Comparison of ENCODE assay signal across 1 cellular context in the genomic region with DNA sequence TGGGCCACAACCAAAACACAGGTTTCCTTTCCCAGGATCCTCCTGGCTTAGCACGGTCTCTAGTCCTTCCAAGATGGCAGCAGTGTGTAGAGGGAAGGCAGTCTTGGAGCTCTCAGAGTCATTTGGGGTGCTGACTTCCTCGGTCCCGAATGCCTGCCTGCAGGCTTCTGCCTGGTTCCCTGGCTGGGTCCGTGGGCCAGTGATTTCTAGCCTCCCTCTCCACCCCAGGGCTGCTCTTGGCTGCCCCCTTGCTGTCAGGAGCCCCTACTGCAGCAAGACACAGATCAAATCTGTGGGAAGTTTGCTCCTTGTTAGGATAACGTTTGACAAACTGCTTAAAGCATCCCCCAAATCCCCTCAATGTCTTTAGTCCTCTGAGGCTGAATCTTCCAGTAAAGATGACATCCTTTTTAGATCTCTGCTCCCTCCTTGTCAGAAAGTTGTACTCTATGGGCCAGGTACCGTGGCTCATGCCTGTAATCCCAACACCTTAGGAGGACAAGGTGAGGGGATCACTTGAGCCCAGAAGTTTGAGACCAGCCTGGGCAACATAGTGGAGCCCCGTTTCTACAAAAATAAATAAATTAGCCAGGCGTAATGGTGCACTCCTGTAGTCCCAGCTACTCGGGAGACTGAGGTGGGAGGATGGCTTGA.
TF ChIP-seq lines count a peak whose summit lies in the region.

No MANE protein-coding gene starts in this region.

TF ChIP-seq in GM12878, 131 proteins besides CTCF, POLR2A, EP300 and RAD21:
- TF ChIP-seq SMC3 (IDR thresholded peaks at IDR 0.05; ENCODE audit: borderline replicate concordance, low read length) (peak; percentile 95), BCL11A (IDR thresholded peaks at IDR 0.05; ENCODE audit: low read depth, low read length) (no peak), POU2F2 (IDR thresholded peaks at IDR 0.05; ENCODE audit: borderline replicate concordance, low read depth, low read length) (no peak), IKZF2 (IDR thresholded peaks at IDR 0.05) (peak in 1 of 2 experiments; percentile 14; a peak in 1 of 4 replicates), IKZF1 (conservative IDR thresholded peaks at IDR 0.05) (peak; percentile 33; the same call in 1 of the 2 replicates), YY1 (IDR thresholded peaks at IDR 0.05; ENCODE audit: low read depth, low read length) (peak; percentile 80), MTA3 (IDR thresholded peaks at IDR 0.05; ENCODE audit: borderline replicate concordance, low read length) (no peak), KAT2A (conservative IDR thresholded peaks at IDR 0.05; ENCODE audit: control insufficient read depth, low read depth, low read length) (no peak), PAX5 (IDR thresholded peaks at IDR 0.05; ENCODE audit: borderline replicate concordance, low read depth, low read length) (no peak), NR2F1 (conservative IDR thresholded peaks at IDR 0.05) (no peak), E2F8 (IDR thresholded peaks at IDR 0.05; ENCODE audit: low read depth, partially characterized antibody) (no peak), FOXM1 (IDR thresholded peaks at IDR 0.05; ENCODE audit: low read depth, low read length) (no peak), RB1 (IDR thresholded peaks at IDR 0.05; ENCODE audit: borderline replicate concordance) (peak; percentile 68; the same call in 1 of the 2 replicates), NFXL1 (IDR thresholded peaks at IDR 0.05; ENCODE audit: borderline replicate concordance) (no peak), CBX3 (IDR thresholded peaks at IDR 0.05; ENCODE audit: borderline replicate concordance, low read depth) (no peak), LARP7 (IDR thresholded peaks at IDR 0.05) (peak; percentile 62; the same call in 1 of the 2 replicates), PAX8 (IDR thresholded peaks at IDR 0.05) (no peak), ZNF207 (IDR thresholded peaks at IDR 0.05; ENCODE audit: borderline replicate concordance) (no peak), RELA (IDR thresholded peaks at IDR 0.05; ENCODE audit: borderline replicate concordance, partially characterized antibody) (no peak), TCF7 (IDR thresholded peaks at IDR 0.05; ENCODE audit: borderline replicate concordance) (no peak), SMAD5 (IDR thresholded peaks at IDR 0.05; ENCODE audit: low read depth) (no peak), ZZZ3 (IDR thresholded peaks at IDR 0.05; ENCODE audit: control insufficient read depth, insufficient read length, low read depth) (no peak), BHLHE40 (IDR thresholded peaks at IDR 0.05; ENCODE audit: borderline replicate concordance in 1 of 2, low read depth in 2 of 2, low read length in 1 of 2) (no peak), BCL3 (IDR thresholded peaks at IDR 0.05; ENCODE audit: borderline replicate concordance, insufficient read depth, low read depth, low read length, poor library complexity, severe bottlenecking) (no peak), HDAC2 (IDR thresholded peaks at IDR 0.05) (no peak), NFIC (IDR thresholded peaks at IDR 0.05; ENCODE audit: low read depth, low read length) (no peak), TCF3 (IDR thresholded peaks at IDR 0.05; ENCODE audit: borderline replicate concordance, insufficient read depth, low read depth, low read length) (no peak), JUND (IDR thresholded peaks at IDR 0.05; ENCODE audit: low read depth, low read length) (no peak), SRF (IDR thresholded peaks at IDR 0.05; ENCODE audit: low read depth in 2 of 2, low read length in 2 of 2) (no peak), HDGF (IDR thresholded peaks at IDR 0.05) (no peak), IRF4 (IDR thresholded peaks at IDR 0.05; ENCODE audit: low read depth, low read length) (0 out of 2 replicates have a peak, but pooled peaks have one; percentile 28), SMAD1 (IDR thresholded peaks at IDR 0.05; ENCODE audit: low read depth, partially characterized antibody) (no peak), SP1 (IDR thresholded peaks at IDR 0.05; ENCODE audit: low read depth, low read length) (no peak), CREB1 (IDR thresholded peaks at IDR 0.05; ENCODE audit: low read depth) (no peak), PBX3 (IDR thresholded peaks at IDR 0.05; ENCODE audit: insufficient replicate concordance, low read depth, low read length) (no peak), SMARCA5 (IDR thresholded peaks at IDR 0.05) (peak; percentile 72; the same call in 1 of the 2 replicates), MAX (IDR thresholded peaks at IDR 0.05; ENCODE audit: low read depth, low read length) (0 out of 2 replicates have a peak, but pooled peaks have one; percentile 26), STAT1 (conservative IDR thresholded peaks at IDR 0.05) (0 out of 2 replicates have a peak, but pooled peaks have one; percentile 24)
- TF ChIP-seq, protein P1, sequence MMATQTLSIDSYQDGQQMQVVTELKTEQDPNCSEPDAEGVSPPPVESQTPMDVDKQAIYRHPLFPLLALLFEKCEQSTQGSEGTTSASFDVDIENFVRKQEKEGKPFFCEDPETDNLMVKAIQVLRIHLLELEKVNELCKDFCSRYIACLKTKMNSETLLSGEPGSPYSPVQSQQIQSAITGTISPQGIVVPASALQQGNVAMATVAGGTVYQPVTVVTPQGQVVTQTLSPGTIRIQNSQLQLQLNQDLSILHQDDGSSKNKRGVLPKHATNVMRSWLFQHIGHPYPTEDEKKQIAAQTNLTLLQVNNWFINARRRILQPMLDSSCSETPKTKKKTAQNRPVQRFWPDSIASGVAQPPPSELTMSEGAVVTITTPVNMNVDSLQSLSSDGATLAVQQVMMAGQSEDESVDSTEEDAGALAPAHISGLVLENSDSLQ (IDR thresholded peaks at IDR 0.05), result no peak
- TF ChIP-seq, protein P2, sequence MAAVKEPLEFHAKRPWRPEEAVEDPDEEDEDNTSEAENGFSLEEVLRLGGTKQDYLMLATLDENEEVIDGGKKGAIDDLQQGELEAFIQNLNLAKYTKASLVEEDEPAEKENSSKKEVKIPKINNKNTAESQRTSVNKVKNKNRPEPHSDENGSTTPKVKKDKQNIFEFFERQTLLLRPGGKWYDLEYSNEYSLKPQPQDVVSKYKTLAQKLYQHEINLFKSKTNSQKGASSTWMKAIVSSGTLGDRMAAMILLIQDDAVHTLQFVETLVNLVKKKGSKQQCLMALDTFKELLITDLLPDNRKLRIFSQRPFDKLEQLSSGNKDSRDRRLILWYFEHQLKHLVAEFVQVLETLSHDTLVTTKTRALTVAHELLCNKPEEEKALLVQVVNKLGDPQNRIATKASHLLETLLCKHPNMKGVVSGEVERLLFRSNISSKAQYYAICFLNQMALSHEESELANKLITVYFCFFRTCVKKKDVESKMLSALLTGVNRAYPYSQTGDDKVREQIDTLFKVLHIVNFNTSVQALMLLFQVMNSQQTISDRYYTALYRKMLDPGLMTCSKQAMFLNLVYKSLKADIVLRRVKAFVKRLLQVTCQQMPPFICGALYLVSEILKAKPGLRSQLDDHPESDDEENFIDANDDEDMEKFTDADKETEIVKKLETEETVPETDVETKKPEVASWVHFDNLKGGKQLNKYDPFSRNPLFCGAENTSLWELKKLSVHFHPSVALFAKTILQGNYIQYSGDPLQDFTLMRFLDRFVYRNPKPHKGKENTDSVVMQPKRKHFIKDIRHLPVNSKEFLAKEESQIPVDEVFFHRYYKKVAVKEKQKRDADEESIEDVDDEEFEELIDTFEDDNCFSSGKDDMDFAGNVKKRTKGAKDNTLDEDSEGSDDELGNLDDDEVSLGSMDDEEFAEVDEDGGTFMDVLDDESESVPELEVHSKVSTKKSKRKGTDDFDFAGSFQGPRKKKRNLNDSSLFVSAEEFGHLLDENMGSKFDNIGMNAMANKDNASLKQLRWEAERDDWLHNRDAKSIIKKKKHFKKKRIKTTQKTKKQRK (IDR thresholded peaks at IDR 0.05; ENCODE audit: low read depth, low read length), result no peak
- TF ChIP-seq, protein P3, sequence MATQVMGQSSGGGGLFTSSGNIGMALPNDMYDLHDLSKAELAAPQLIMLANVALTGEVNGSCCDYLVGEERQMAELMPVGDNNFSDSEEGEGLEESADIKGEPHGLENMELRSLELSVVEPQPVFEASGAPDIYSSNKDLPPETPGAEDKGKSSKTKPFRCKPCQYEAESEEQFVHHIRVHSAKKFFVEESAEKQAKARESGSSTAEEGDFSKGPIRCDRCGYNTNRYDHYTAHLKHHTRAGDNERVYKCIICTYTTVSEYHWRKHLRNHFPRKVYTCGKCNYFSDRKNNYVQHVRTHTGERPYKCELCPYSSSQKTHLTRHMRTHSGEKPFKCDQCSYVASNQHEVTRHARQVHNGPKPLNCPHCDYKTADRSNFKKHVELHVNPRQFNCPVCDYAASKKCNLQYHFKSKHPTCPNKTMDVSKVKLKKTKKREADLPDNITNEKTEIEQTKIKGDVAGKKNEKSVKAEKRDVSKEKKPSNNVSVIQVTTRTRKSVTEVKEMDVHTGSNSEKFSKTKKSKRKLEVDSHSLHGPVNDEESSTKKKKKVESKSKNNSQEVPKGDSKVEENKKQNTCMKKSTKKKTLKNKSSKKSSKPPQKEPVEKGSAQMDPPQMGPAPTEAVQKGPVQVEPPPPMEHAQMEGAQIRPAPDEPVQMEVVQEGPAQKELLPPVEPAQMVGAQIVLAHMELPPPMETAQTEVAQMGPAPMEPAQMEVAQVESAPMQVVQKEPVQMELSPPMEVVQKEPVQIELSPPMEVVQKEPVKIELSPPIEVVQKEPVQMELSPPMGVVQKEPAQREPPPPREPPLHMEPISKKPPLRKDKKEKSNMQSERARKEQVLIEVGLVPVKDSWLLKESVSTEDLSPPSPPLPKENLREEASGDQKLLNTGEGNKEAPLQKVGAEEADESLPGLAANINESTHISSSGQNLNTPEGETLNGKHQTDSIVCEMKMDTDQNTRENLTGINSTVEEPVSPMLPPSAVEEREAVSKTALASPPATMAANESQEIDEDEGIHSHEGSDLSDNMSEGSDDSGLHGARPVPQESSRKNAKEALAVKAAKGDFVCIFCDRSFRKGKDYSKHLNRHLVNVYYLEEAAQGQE (IDR thresholded peaks at IDR 0.05; ENCODE audit: low read depth, low read length), result no peak
- TF ChIP-seq, protein P4, sequence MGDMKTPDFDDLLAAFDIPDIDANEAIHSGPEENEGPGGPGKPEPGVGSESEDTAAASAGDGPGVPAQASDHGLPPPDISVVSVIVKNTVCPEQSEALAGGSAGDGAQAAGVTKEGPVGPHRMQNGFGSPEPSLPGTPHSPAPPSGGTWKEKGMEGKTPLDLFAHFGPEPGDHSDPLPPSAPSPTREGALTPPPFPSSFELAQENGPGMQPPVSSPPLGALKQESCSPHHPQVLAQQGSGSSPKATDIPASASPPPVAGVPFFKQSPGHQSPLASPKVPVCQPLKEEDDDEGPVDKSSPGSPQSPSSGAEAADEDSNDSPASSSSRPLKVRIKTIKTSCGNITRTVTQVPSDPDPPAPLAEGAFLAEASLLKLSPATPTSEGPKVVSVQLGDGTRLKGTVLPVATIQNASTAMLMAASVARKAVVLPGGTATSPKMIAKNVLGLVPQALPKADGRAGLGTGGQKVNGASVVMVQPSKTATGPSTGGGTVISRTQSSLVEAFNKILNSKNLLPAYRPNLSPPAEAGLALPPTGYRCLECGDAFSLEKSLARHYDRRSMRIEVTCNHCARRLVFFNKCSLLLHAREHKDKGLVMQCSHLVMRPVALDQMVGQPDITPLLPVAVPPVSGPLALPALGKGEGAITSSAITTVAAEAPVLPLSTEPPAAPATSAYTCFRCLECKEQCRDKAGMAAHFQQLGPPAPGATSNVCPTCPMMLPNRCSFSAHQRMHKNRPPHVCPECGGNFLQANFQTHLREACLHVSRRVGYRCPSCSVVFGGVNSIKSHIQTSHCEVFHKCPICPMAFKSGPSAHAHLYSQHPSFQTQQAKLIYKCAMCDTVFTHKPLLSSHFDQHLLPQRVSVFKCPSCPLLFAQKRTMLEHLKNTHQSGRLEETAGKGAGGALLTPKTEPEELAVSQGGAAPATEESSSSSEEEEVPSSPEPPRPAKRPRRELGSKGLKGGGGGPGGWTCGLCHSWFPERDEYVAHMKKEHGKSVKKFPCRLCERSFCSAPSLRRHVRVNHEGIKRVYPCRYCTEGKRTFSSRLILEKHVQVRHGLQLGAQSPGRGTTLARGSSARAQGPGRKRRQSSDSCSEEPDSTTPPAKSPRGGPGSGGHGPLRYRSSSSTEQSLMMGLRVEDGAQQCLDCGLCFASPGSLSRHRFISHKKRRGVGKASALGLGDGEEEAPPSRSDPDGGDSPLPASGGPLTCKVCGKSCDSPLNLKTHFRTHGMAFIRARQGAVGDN (IDR thresholded peaks at IDR 0.05), result 0 out of 2 replicates have a peak, but pooled peaks have one; percentile 31
TF ChIP-seq in GM12878: peak in this region for 11.
